Comparison of ENCODE assay signal across 8 cellular contexts in the genomic region with DNA sequence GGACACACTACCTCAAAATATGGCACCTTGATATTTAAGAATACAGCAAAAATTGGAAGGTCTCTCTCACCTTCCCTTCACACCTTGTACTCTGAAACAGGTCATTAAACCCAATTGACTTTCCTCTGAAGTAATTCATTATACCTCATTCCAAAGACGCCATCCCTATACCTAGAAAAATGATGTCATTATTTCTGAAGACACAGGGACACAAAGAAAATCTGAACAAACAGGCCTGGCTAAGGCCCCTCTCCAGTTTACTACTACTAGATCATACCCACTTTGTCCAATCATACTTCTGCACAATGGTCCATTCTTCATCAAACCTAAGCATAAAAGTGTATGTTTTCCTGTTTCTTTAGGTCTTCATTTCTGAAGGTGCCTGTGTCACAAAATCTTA.
"Had no signal": no experiment of that assay in that cellular context is flagged by ENCODE, and none has a peak within 500 bp of the region (broad histone marks: within the 10 kb centered on the region; RNA-seq: fewer than 3 reads in every experiment).

No MANE protein-coding gene starts in this region.

- FAIRE-seq: G401.6, GM12878, GM12891, GM12892, GM18507, GM19239 had no signal

- ATAC-seq: GM12878 had no signal

- H3K4me3 ChIP-seq: GM12878 had no signal

- DNase-seq: GDM1, GF-D8 had no signal
